Comparison of ENCODE assay signal across 13 cellular contexts in genomic region chr9:127426756-127427155, GRCh38. TPM values are rescaled to one million over a fixed set of nuclear protein-coding genes. Genes with fewer than 3 reads are reported as not detected.
DNase-seq lines count a peak whose midpoint lies in the region; ATAC-seq and TF ChIP-seq lines count a peak whose summit lies in the region.
"Had no signal": no experiment of that assay in that cellular context is flagged by ENCODE, and none has a peak within 500 bp of the region (broad histone marks: within the 10 kb centered on the region; RNA-seq: fewer than 3 reads in every experiment).

No MANE protein-coding gene starts in this region.

- no peaks in the 10 kb centered on the region for H3K9me3 ChIP-seq in breast epithelium
- no peaks in the 10 kb centered on the region for H3K9me3 ChIP-seq in Caco-2
- H3K9me3 ChIP-seq: ascending aorta had no signal

- POLR2A ChIA-PET in MCF 10A (lab: Yijun Ruan, JAX) = no interaction called here
- POLR2A ChIA-PET in Caco-2 (lab: Charles Lee) = no interaction called here

- peaks cover 40% of the 10 kb centered on the region for H3K36me3 Mint-ChIP-seq in MCF 10A (ENCODE audit: insufficient read depth, unreplicated experiment)
- H3K36me3 Mint-ChIP-seq in Caco-2 (ENCODE audit: insufficient read depth, unreplicated experiment) = peaks cover 50% of the 10 kb centered on the region

- H3K27ac Mint-ChIP-seq in MCF 10A (ENCODE audit: low read depth, unreplicated experiment) (no peak overlapping the region), Caco-2 (ENCODE audit: unreplicated experiment) (no peak overlapping the region)

- TF ChIP-seq POLR2A in breast epithelium (IDR thresholded peaks at IDR 0.05) = no peak

- H3K4me3 ChIP-seq in breast epithelium = no peak overlapping the region
- no peak overlapping the region for H3K4me3 ChIP-seq in Caco-2 (ENCODE audit: low read depth, low read length)

- no peak overlapping the region for H3K27ac ChIP-seq in breast epithelium
- peak overlapping the region; percentile 8 for H3K27ac ChIP-seq in epithelial cell of prostate
- H3K27ac ChIP-seq: ascending aorta, HL-60 had no signal

- TF ChIP-seq CTCF in MCF 10A (IDR thresholded peaks at IDR 0.05; ENCODE audit: unreplicated experiment) (no peak), breast epithelium (IDR thresholded peaks at IDR 0.05) (no peak), Caco-2 (IDR thresholded peaks at IDR 0.05; ENCODE audit: insufficient read depth in 1 of 2, low read depth in 1 of 2, low read length in 1 of 2, severe bottlenecking in 1 of 2, unreplicated experiment in 1 of 2) (no peak)

- BruUV-seq in MCF 10A (replicated peaks; lab: Mats Ljungman, UMichigan) (no TSS peak), Caco-2 (replicated peaks; lab: Mats Ljungman, UMichigan) (no TSS peak)

- H3K27me3 ChIP-seq in breast epithelium (no peaks in the 10 kb centered on the region), Caco-2 (replicated peaks; ENCODE audit: control insufficient read depth, insufficient read depth, low read length) (no peaks in the 10 kb centered on the region)
- H3K27me3 ChIP-seq: ascending aorta had no signal

- ATAC-seq in stimulated activated naive CD8-positive, alpha-beta T cell treated with anti-CD3 and anti-CD28 coated beads, Interleukin-15, Interleukin-2, amounts not matched to agents 100 U/mL and 50 U/mL, for 24 hours = peak; percentile 79
- ATAC-seq: left colon, PC-3 had no signal

- CTCF ChIA-PET in MCF 10A (lab: Yijun Ruan, JAX) (no interaction called here), Caco-2 (lab: Charles Lee) (no interaction called here)

- DNase-seq in MCF 10A (ENCODE audit: unreplicated experiment) (no peak), breast epithelium (ENCODE audit: low spot score in 2 of 2) (no peak), epithelial cell of prostate (ENCODE audit: low read depth, low spot score) (no peak), NCI-H1092 (lab: John Stamatoyannopoulos, UW) (no peak), Ammon's horn (ENCODE audit: low spot score) (no peak), Caco-2 (no peak)
- DNase-seq in activated T-cell treated with anti-CD3 and anti-CD28 coated beads, Interleukin-2, amount 50 U/mL, for 48 hours = peak; percentile 35 to 50
- DNase-seq in stimulated activated naive CD8-positive, alpha-beta T cell treated with anti-CD3 and anti-CD28 coated beads, Interleukin-15, Interleukin-2, amounts not matched to agents 100 U/mL and 50 U/mL, for 24 hours = no peak
- DNase-seq: left colon, NCI-H2171 treated with DMSO at 0.1 percent for 48 hours, PC-3 had no signal

- H3K36me3 ChIP-seq in breast epithelium (no peaks in the 10 kb centered on the region), Caco-2 (ENCODE audit: control insufficient read depth, insufficient read depth, low read length) (no peaks in the 10 kb centered on the region; the same call in 1 of the 2 replicates)

- H3K27me3 Mint-ChIP-seq in MCF 10A (ENCODE audit: insufficient read depth, unreplicated experiment) = no peaks in the 10 kb centered on the region
- H3K27me3 Mint-ChIP-seq in Caco-2 (ENCODE audit: insufficient read depth, unreplicated experiment) = no peaks in the 10 kb centered on the region

- H3K4me1 Mint-ChIP-seq in MCF 10A (ENCODE audit: insufficient read depth, unreplicated experiment) (peaks cover 21% of the 10 kb centered on the region), Caco-2 (ENCODE audit: low read depth, unreplicated experiment) (peaks cover 13% of the 10 kb centered on the region)

- H3K4me1 ChIP-seq in breast epithelium = peaks cover 8 to 26% of the 10 kb centered on the region in 2 donors
- peaks cover 12% of the 10 kb centered on the region for H3K4me1 ChIP-seq in Caco-2

- intact Hi-C loops in MCF 10A (cut with micrococcal nuclease) = loop anchor here (10.0 kb wide), 1 partner anchor 158 kb away; no protein-coding TSS in a partner anchor
- intact Hi-C loops in breast epithelium (cut with DNase I; ENCODE audit: low total_unique reads) = no loop called here
- intact Hi-C loops in Caco-2 (cut with micrococcal nuclease; ENCODE audit: unreplicated experiment) = no loop called here

- peak overlapping the region; percentile 99 for H3K4me3 Mint-ChIP-seq in MCF 10A (ENCODE audit: unreplicated experiment)
- H3K4me3 Mint-ChIP-seq in Caco-2 (ENCODE audit: unreplicated experiment) = no peak overlapping the region

- H3K9me3 Mint-ChIP-seq in MCF 10A (ENCODE audit: unreplicated experiment) (no peaks in the 10 kb centered on the region), Caco-2 (ENCODE audit: unreplicated experiment) (no peaks in the 10 kb centered on the region)

RNA-seq across cellular contexts. Expression of gene ZNF79, which starts 2.6 kb away (rescaled TPM):
- total RNA-seq in MCF 10A (2022) (7.9 and 9.3 TPM in 2 replicates), breast epithelium (10 to 100 TPM in 2 of 3 donors, 1 to 10 TPM in 1; 7.7 to 16.7 (median 16.0) TPM), Caco-2 (2022) (9.2 and 9.3 TPM in 2 replicates)

RNA-seq across cellular contexts. Expression of gene RPL12, which starts 24.4 kb away (rescaled TPM):
- total RNA-seq in MCF 10A (2022) = 3,086 and 3,252 TPM in 2 replicates
- total RNA-seq in breast epithelium = 1,000 to 10,000 TPM; 2,790 to 3,232 (median 3,032) TPM
- 1,592 and 1,641 TPM in 2 replicates for total RNA-seq in Caco-2 (2022)

RNA-seq across cellular contexts. Expression of gene LRSAM1, which starts 24.6 kb away (rescaled TPM):
- total RNA-seq in MCF 10A (2022) (23.5 and 26.2 TPM in 2 replicates), breast epithelium (10 to 100 TPM; 11.7 to 21.3 (median 17.9) TPM), Caco-2 (2022) (25.8 and 26.2 TPM in 2 replicates)

RNA-seq across cellular contexts. Expression of gene SLC2A8, which starts 29.8 kb away (rescaled TPM):
- 13.7 and 14.0 TPM in 2 replicates for total RNA-seq in MCF 10A (2022)
- 10 to 100 TPM; 17.7 to 38.7 (median 20.9) TPM for total RNA-seq in breast epithelium
- 141 and 144 TPM in 2 replicates for total RNA-seq in Caco-2 (2022)

Comparison
In these comparisons a context has a peak if more than half of its experiments do, and no peak if none do; other contexts are left out.
1. DNase-seq: peak in activated T-cell treated with anti-CD3 and anti-CD28 coated beads, Interleukin-2, amount 50 U/mL, for 48 hours (2 of 2); none in MCF 10A (single experiment), breast epithelium (0 of 2), epithelial cell of prostate (single experiment), stimulated activated naive CD8-positive, alpha-beta T cell treated with anti-CD3 and anti-CD28 coated beads, Interleukin-15, Interleukin-2, amounts not matched to agents 100 U/mL and 50 U/mL, for 24 hours (single experiment), NCI-H1092 (single experiment), Ammon's horn (single experiment) and Caco-2 (0 of 2).